ENCODE assay signal across 8 cellular contexts in genomic region chr6:56742122-56742791, GRCh38.
A peak's percentile ranks its signal among the peaks of the same experiment; 100 is the strongest.
DNase-seq lines count a peak whose midpoint lies in the region; ATAC-seq and TF ChIP-seq lines count a peak whose summit lies in the region.

No MANE protein-coding gene starts in this region.

- peaks cover 28% of the 10 kb centered on the region for H3K4me1 ChIP-seq in hepatocyte (ENCODE audit: insufficient read depth)

- H3K9me2 ChIP-seq in hepatocyte (replicated peaks; ENCODE audit: insufficient read depth): no peaks in the 10 kb centered on the region

- no peaks in the 10 kb centered on the region for H4K20me1 ChIP-seq in hepatocyte (ENCODE audit: insufficient read depth, poor library complexity, severe bottlenecking)

- peak overlapping the region; percentile 64 for H3K4me2 ChIP-seq in hepatocyte

- WGBS in hepatocyte (ENCODE audit: low lambda C conversion rate, missing lambda C conversion rate): 48% methylated on average over 6 of the region's 6 CpGs

- no peaks in the 10 kb centered on the region for H3K27me3 ChIP-seq in hepatocyte

- peaks cover 83% of the 10 kb centered on the region for H3K79me2 ChIP-seq in hepatocyte

- H3K4me3 ChIP-seq in hepatocyte: peak overlapping the region; percentile 0

- H3K27ac ChIP-seq in 22Rv1: peak overlapping the region; percentile 10; the same call in 1 of the 2 replicates
- H3K27ac ChIP-seq in hepatocyte: peak overlapping the region; percentile 53

- H3K9me3 ChIP-seq in hepatocyte (ENCODE audit: low read depth): no peaks in the 10 kb centered on the region

- TF ChIP-seq CTCF in 22Rv1 (IDR thresholded peaks at IDR 0.05) (no peak), hepatocyte (IDR thresholded peaks at IDR 0.05; ENCODE audit: poor library complexity) (no peak)

- ATAC-seq in GM21447 (IDR thresholded peaks at IDR 0.05; ENCODE audit: unreplicated experiment) (peak; percentile 87), HG03521 (IDR thresholded peaks at IDR 0.05; ENCODE audit: unreplicated experiment) (no peak)

- peak; percentile 67 for DNase-seq in M059J (ENCODE audit: low read depth)
- DNase-seq in hepatocyte (ENCODE audit: low spot score): no peak
- DNase-seq in anterior cingulate cortex (lab: John Stamatoyannopoulos, UW): no peak
- no peak for DNase-seq in NCI-H510A (lab: John Stamatoyannopoulos, UW)
- no peak for DNase-seq in stimulated activated CD4-positive, alpha-beta T cell treated with anti-CD3 and anti-CD28 coated beads, Interleukin-15, amount 100 ng/mL, for 24 hours

- no peaks in the 10 kb centered on the region for H3K36me3 ChIP-seq in hepatocyte (replicated peaks; ENCODE audit: insufficient read depth, low read depth)

- no peak overlapping the region for H2AFZ ChIP-seq in hepatocyte
